In genomic region chr10:97844672-97845071, GRCh38 we compare ENCODE assay signal across 32 cellular contexts.
"Had no signal": no experiment of that assay in that cellular context is flagged by ENCODE, and none has a peak within 500 bp of the region (broad histone marks: within the 10 kb centered on the region; RNA-seq: fewer than 3 reads in every experiment).

No MANE protein-coding gene starts in this region.

- H3K36me3 Mint-ChIP-seq: activated naive CD8-positive, alpha-beta T cell treated with anti-CD3 and anti-CD28 coated beads for 36 hours had no signal

- H3K36me3 ChIP-seq: adrenal gland, esophagus muscularis mucosa, gastrocnemius medialis, heart left ventricle, WERI-Rb-1 had no signal

- ATAC-seq: activated CD4-positive, alpha-beta T cell treated with anti-CD3 and anti-CD28 coated beads for 36 hours; activated naive CD8-positive, alpha-beta T cell treated with anti-CD3 and anti-CD28 coated beads, Interleukin-2, amount 50 U/mL, for 24 hours; activated T-cell treated with anti-CD3 and anti-CD28 coated beads, Interleukin-2, amount 50 U/mL, for 72 hours; body of pancreas; effector memory CD8-positive, alpha-beta T cell; foreskin keratinocyte; gastrocnemius medialis; heart left ventricle; T-helper 17 cell had no signal

- H3K9me3 ChIP-seq: adrenal gland, body of pancreas, esophagus muscularis mucosa, gastrocnemius medialis, heart left ventricle had no signal

- H3K9me3 Mint-ChIP-seq: activated B cell treated with CpG ODN at 0.5 μM for 24 hours; activated CD4-positive, alpha-beta memory T cell treated with anti-CD3 and anti-CD28 coated beads, Interleukin-2, amount 10 ng/mL, durations not matched to agents 7 days and 5 days; activated CD4-positive, alpha-beta T cell treated with anti-CD3 and anti-CD28 coated beads, Interleukin-2, amount 10 ng/mL, durations not matched to agents 24 days and 14 days; activated naive CD4-positive, alpha-beta T cell treated with anti-CD3 and anti-CD28 coated beads for 36 hours; activated naive CD4-positive, alpha-beta T cell treated with anti-CD3 and anti-CD28 coated beads, Interleukin-2, amount 50 U/mL, for 24 hours; activated naive CD8-positive, alpha-beta T cell treated with anti-CD3 and anti-CD28 coated beads, Interleukin-2, amount 50 U/mL, for 24 hours; activated T-cell treated with anti-CD3 and anti-CD28 coated beads, Interleukin-2, amount 50 U/mL, for 24 hours; activated T-cell treated with anti-CD3 and anti-CD28 coated beads, Interleukin-2, amount 50 U/mL, for 72 hours; effector memory CD8-positive, alpha-beta T cell; T-helper 2 cell treated with Interferon-gamma antibody and Interleukin-4, amounts not matched to agents 5 μg/mL and 100 μg/mL, for 36 hours had no signal

- H3K4me3 ChIP-seq: adrenal gland, body of pancreas, esophagus muscularis mucosa, gastrocnemius medialis, heart left ventricle had no signal

- H3K4me3 Mint-ChIP-seq: activated B cell treated with CpG ODN at 0.5 μM for 24 hours; activated CD4-positive, alpha-beta memory T cell treated with anti-CD3 and anti-CD28 coated beads, Interleukin-2, amount 10 ng/mL, durations not matched to agents 7 days and 5 days; activated CD4-positive, alpha-beta T cell treated with anti-CD3 and anti-CD28 coated beads for 36 hours; activated CD4-positive, alpha-beta T cell treated with anti-CD3 and anti-CD28 coated beads, Interleukin-2, amount 10 ng/mL, durations not matched to agents 24 days and 14 days; activated naive CD4-positive, alpha-beta T cell treated with anti-CD3 and anti-CD28 coated beads for 36 hours; activated naive CD4-positive, alpha-beta T cell treated with anti-CD3 and anti-CD28 coated beads, Interleukin-2, amount 50 U/mL, for 24 hours; activated naive CD8-positive, alpha-beta T cell treated with anti-CD3 and anti-CD28 coated beads for 36 hours; activated naive CD8-positive, alpha-beta T cell treated with anti-CD3 and anti-CD28 coated beads, Interleukin-2, amount 50 U/mL, for 24 hours; activated T-cell treated with anti-CD3 and anti-CD28 coated beads, Interleukin-2, amount 50 U/mL, for 24 hours; activated T-cell treated with anti-CD3 and anti-CD28 coated beads, Interleukin-2, amount 50 U/mL, for 72 hours; effector memory CD8-positive, alpha-beta T cell; T-helper 17 cell; T-helper 2 cell treated with Interferon-gamma antibody and Interleukin-4, amounts not matched to agents 5 μg/mL and 100 μg/mL, for 36 hours had no signal

- DNase-seq: activated B cell treated with CpG ODN at 0.5 μM for 24 hours; activated CD4-positive, alpha-beta memory T cell treated with anti-CD3 and anti-CD28 coated beads, Interleukin-2, amount 10 ng/mL, durations not matched to agents 7 days and 5 days; activated CD4-positive, alpha-beta T cell treated with anti-CD3 and anti-CD28 coated beads for 36 hours; activated CD4-positive, alpha-beta T cell treated with anti-CD3 and anti-CD28 coated beads, Interleukin-2, amount 10 ng/mL, durations not matched to agents 24 days and 14 days; activated CD4-positive, CD25-positive, alpha-beta regulatory T cell treated with anti-CD3 and anti-CD28 coated beads, Interleukin-2, amount 50 U/mL, for 72 hours; activated CD8-positive, alpha-beta memory T cell treated with anti-CD3 and anti-CD28 coated beads, Interleukin-2, amount 50 U/mL, for 48 hours; activated naive CD4-positive, alpha-beta T cell treated with anti-CD3 and anti-CD28 coated beads for 36 hours; activated naive CD8-positive, alpha-beta T cell treated with anti-CD3 and anti-CD28 coated beads for 36 hours; activated naive CD8-positive, alpha-beta T cell treated with anti-CD3 and anti-CD28 coated beads, Interleukin-2, amount 50 U/mL, for 24 hours; activated T-cell treated with anti-CD3 and anti-CD28 coated beads for 4 hours; activated T-cell treated with anti-CD3 and anti-CD28 coated beads, Interleukin-2, amount 50 U/mL, for 24 hours; activated T-cell treated with anti-CD3 and anti-CD28 coated beads, Interleukin-2, amount 50 U/mL, for 72 hours; adrenal gland; amygdala; aorta; body of pancreas; caudate nucleus; cortex of kidney; dermis blood vessel endothelial cell; effector CD4-positive, alpha-beta T cell; effector memory CD8-positive, alpha-beta T cell; erythroblast; foreskin keratinocyte; gastrocnemius medialis; glutamatergic neuron; heart left ventricle; T-helper 17 cell; T1000; WERI-Rb-1 had no signal

- H3K27ac Mint-ChIP-seq: activated B cell treated with CpG ODN at 0.5 μM for 24 hours; activated CD4-positive, alpha-beta memory T cell treated with anti-CD3 and anti-CD28 coated beads, Interleukin-2, amount 10 ng/mL, durations not matched to agents 7 days and 5 days; activated CD4-positive, alpha-beta T cell treated with anti-CD3 and anti-CD28 coated beads for 36 hours; activated CD4-positive, alpha-beta T cell treated with anti-CD3 and anti-CD28 coated beads, Interleukin-2, amount 10 ng/mL, durations not matched to agents 24 days and 14 days; activated naive CD4-positive, alpha-beta T cell treated with anti-CD3 and anti-CD28 coated beads for 36 hours; activated naive CD4-positive, alpha-beta T cell treated with anti-CD3 and anti-CD28 coated beads, Interleukin-2, amount 50 U/mL, for 24 hours; activated naive CD8-positive, alpha-beta T cell treated with anti-CD3 and anti-CD28 coated beads for 36 hours; activated naive CD8-positive, alpha-beta T cell treated with anti-CD3 and anti-CD28 coated beads, Interleukin-2, amount 50 U/mL, for 24 hours; activated T-cell treated with anti-CD3 and anti-CD28 coated beads, Interleukin-2, amount 50 U/mL, for 24 hours; activated T-cell treated with anti-CD3 and anti-CD28 coated beads, Interleukin-2, amount 50 U/mL, for 72 hours; effector memory CD8-positive, alpha-beta T cell; T-helper 17 cell; T-helper 2 cell treated with Interferon-gamma antibody and Interleukin-4, amounts not matched to agents 5 μg/mL and 100 μg/mL, for 36 hours had no signal

- H3K27me3 Mint-ChIP-seq: activated CD4-positive, alpha-beta T cell treated with anti-CD3 and anti-CD28 coated beads for 36 hours; activated naive CD4-positive, alpha-beta T cell treated with anti-CD3 and anti-CD28 coated beads, Interleukin-2, amount 50 U/mL, for 24 hours; activated naive CD8-positive, alpha-beta T cell treated with anti-CD3 and anti-CD28 coated beads, Interleukin-2, amount 50 U/mL, for 24 hours; activated T-cell treated with anti-CD3 and anti-CD28 coated beads, Interleukin-2, amount 50 U/mL, for 24 hours; effector memory CD8-positive, alpha-beta T cell; T-helper 17 cell had no signal

- H3K27ac ChIP-seq: adrenal gland, body of pancreas, esophagus muscularis mucosa, foreskin keratinocyte, gastrocnemius medialis, heart left ventricle, WERI-Rb-1 had no signal
